ENCODE assay signal across 32 cellular contexts in the genomic region with DNA sequence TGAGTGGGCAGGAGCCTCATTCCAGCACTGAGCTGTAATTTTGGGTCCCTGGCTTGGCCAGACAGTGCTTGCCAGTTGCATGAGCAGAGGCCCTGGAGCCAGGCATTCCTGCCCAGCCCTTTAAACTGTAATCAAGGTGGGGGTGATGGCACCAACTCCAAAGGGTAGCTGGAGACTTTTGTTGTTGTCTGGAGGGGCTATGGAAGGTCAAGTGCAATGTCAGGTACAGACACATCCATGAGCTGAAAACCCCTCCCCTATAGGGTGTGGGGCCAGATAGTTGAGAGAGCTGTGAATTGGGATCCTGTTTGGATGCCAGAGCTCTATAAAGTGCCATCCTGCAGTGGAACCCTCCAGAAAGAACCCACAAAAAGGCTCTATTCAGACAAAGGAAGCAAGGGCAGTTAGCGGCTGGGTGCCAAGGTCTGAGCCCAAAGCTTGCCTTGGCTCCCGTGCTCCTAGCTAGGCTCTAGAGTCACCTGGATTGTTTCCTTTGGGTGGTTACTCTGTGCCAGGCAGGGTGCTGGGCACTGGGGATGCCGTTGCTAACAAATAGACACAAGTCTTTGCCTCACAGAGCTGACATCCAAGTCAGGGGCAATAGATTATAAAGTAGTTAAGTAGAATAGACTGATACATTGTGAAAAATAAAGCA.
"Had no signal": no experiment of that assay in that cellular context is flagged by ENCODE, and none has a peak within 500 bp of the region (broad histone marks: within the 10 kb centered on the region; RNA-seq: fewer than 3 reads in every experiment).

No MANE protein-coding gene starts in this region.

- H3K27ac ChIP-seq: ascending aorta, brain microvascular endothelial cell, coronary artery, dorsolateral prefrontal cortex, foreskin keratinocyte, gastrocnemius medialis, heart left ventricle, VCaP had no signal

- H3K9me3 ChIP-seq: ascending aorta, gastrocnemius medialis, heart left ventricle had no signal

- H3K27ac Mint-ChIP-seq: activated CD4-positive, alpha-beta memory T cell treated with anti-CD3 and anti-CD28 coated beads for 36 hours; activated naive CD4-positive, alpha-beta T cell treated with anti-CD3 and anti-CD28 coated beads, Interleukin-2, amount 10 ng/mL, durations not matched to agents 7 days and 5 days; activated naive CD8-positive, alpha-beta T cell treated with anti-CD3 and anti-CD28 coated beads, Interleukin-2, amount 10 ng/mL, durations not matched to agents 7 days and 5 days; activated T-cell treated with anti-CD3 and anti-CD28 coated beads, Interleukin-2, amount 50 U/mL, for 24 hours; activated T-cell treated with anti-CD3 and anti-CD28 coated beads, Interleukin-2, amount 50 U/mL, for 72 hours; dendritic cell treated with granulocyte-macrophage colony-stimulating factor and Interleukin-4, amounts not matched to agents 40 ng/mL and 50 ng/mL, for 4 days; endodermal cell; T-helper 17 cell; T-helper 2 cell treated with Interferon-gamma antibody and Interleukin-4, amounts not matched to agents 5 μg/mL and 100 μg/mL, for 36 hours; WTC11 had no signal

- DNase-seq: activated CD4-positive, alpha-beta memory T cell treated with anti-CD3 and anti-CD28 coated beads for 36 hours; activated CD4-positive, alpha-beta T cell treated with anti-CD3 and anti-CD28 coated beads for 1 hour; activated CD4-positive, alpha-beta T cell treated with anti-CD3 and anti-CD28 coated beads for 4 hours; activated CD4-positive, alpha-beta T cell treated with anti-CD3 and anti-CD28 coated beads, Interleukin-2, amount 50 U/mL, for 1 hour; activated CD8-positive, alpha-beta memory T cell treated with anti-CD3 and anti-CD28 coated beads, Interleukin-2, amount 50 U/mL, for 48 hours; activated gamma-delta T cell; activated naive CD4-positive, alpha-beta T cell; activated naive CD4-positive, alpha-beta T cell treated with anti-CD3 and anti-CD28 coated beads, Interleukin-2, amount 10 ng/mL, durations not matched to agents 7 days and 5 days; activated naive CD8-positive, alpha-beta T cell treated with anti-CD3 and anti-CD28 coated beads, Interleukin-2, amount 10 ng/mL, durations not matched to agents 7 days and 5 days; activated T-cell treated with anti-CD3 and anti-CD28 coated beads for 4 hours; activated T-cell treated with anti-CD3 and anti-CD28 coated beads, Interleukin-2, amount 50 U/mL, for 24 hours; activated T-cell treated with anti-CD3 and anti-CD28 coated beads, Interleukin-2, amount 50 U/mL, for 72 hours; brain microvascular endothelial cell; dorsolateral prefrontal cortex; effector memory CD4-positive, alpha-beta T cell; foreskin keratinocyte; gastrocnemius medialis; glutamatergic neuron; heart left ventricle; T-helper 1 cell; T-helper 17 cell; T1000 had no signal

- H3K27me3 Mint-ChIP-seq: activated CD4-positive, alpha-beta memory T cell treated with anti-CD3 and anti-CD28 coated beads for 36 hours; dendritic cell treated with granulocyte-macrophage colony-stimulating factor and Interleukin-4, amounts not matched to agents 40 ng/mL and 50 ng/mL, for 4 days had no signal

- H3K4me1 ChIP-seq: foreskin keratinocyte had no signal

- H3K36me3 Mint-ChIP-seq: activated CD4-positive, alpha-beta memory T cell treated with anti-CD3 and anti-CD28 coated beads for 36 hours; activated naive CD4-positive, alpha-beta T cell treated with anti-CD3 and anti-CD28 coated beads, Interleukin-2, amount 10 ng/mL, durations not matched to agents 7 days and 5 days; activated naive CD4-positive, alpha-beta T cell treated with anti-CD3 and anti-CD28 coated beads, Interleukin-2, amount 50 U/mL, for 72 hours; activated naive CD8-positive, alpha-beta T cell treated with anti-CD3 and anti-CD28 coated beads, Interleukin-2, amount 10 ng/mL, durations not matched to agents 7 days and 5 days; WTC11 had no signal

- H3K27me3 ChIP-seq: ascending aorta, brain microvascular endothelial cell, foreskin keratinocyte, gastrocnemius medialis had no signal

- H3K36me3 ChIP-seq: ascending aorta, brain microvascular endothelial cell, gastrocnemius medialis, heart left ventricle had no signal

- H3K4me3 ChIP-seq: ascending aorta, coronary artery, dorsolateral prefrontal cortex, gastrocnemius medialis, heart left ventricle had no signal

- H3K4me1 Mint-ChIP-seq: activated naive CD4-positive, alpha-beta T cell treated with anti-CD3 and anti-CD28 coated beads, Interleukin-2, amount 10 ng/mL, durations not matched to agents 7 days and 5 days; central memory CD8-positive, alpha-beta T cell had no signal

- ATAC-seq: activated naive CD4-positive, alpha-beta T cell treated with anti-CD3 and anti-CD28 coated beads, Interleukin-2, amount 50 U/mL, for 72 hours; activated T-cell treated with anti-CD3 and anti-CD28 coated beads, Interleukin-2, amount 50 U/mL, for 72 hours; esophagus mucosa; foreskin keratinocyte; gastrocnemius medialis; heart left ventricle; T-helper 17 cell; WTC11 had no signal

- H3K9me3 Mint-ChIP-seq: activated CD4-positive, alpha-beta memory T cell treated with anti-CD3 and anti-CD28 coated beads for 36 hours; activated naive CD4-positive, alpha-beta T cell treated with anti-CD3 and anti-CD28 coated beads, Interleukin-2, amount 10 ng/mL, durations not matched to agents 7 days and 5 days; activated naive CD4-positive, alpha-beta T cell treated with anti-CD3 and anti-CD28 coated beads, Interleukin-2, amount 50 U/mL, for 72 hours; activated naive CD8-positive, alpha-beta T cell treated with anti-CD3 and anti-CD28 coated beads, Interleukin-2, amount 10 ng/mL, durations not matched to agents 7 days and 5 days; activated T-cell treated with anti-CD3 and anti-CD28 coated beads, Interleukin-2, amount 50 U/mL, for 24 hours; activated T-cell treated with anti-CD3 and anti-CD28 coated beads, Interleukin-2, amount 50 U/mL, for 72 hours; central memory CD8-positive, alpha-beta T cell; dendritic cell treated with granulocyte-macrophage colony-stimulating factor and Interleukin-4, amounts not matched to agents 40 ng/mL and 50 ng/mL, for 4 days; T-helper 2 cell treated with Interferon-gamma antibody and Interleukin-4, amounts not matched to agents 5 μg/mL and 100 μg/mL, for 36 hours; WTC11 had no signal

- H3K4me3 Mint-ChIP-seq: activated CD4-positive, alpha-beta memory T cell treated with anti-CD3 and anti-CD28 coated beads for 36 hours; activated naive CD4-positive, alpha-beta T cell treated with anti-CD3 and anti-CD28 coated beads, Interleukin-2, amount 10 ng/mL, durations not matched to agents 7 days and 5 days; activated naive CD8-positive, alpha-beta T cell treated with anti-CD3 and anti-CD28 coated beads, Interleukin-2, amount 10 ng/mL, durations not matched to agents 7 days and 5 days; activated T-cell treated with anti-CD3 and anti-CD28 coated beads, Interleukin-2, amount 50 U/mL, for 24 hours; activated T-cell treated with anti-CD3 and anti-CD28 coated beads, Interleukin-2, amount 50 U/mL, for 72 hours; central memory CD8-positive, alpha-beta T cell; dendritic cell treated with granulocyte-macrophage colony-stimulating factor and Interleukin-4, amounts not matched to agents 40 ng/mL and 50 ng/mL, for 4 days; endodermal cell; T-helper 17 cell; T-helper 2 cell treated with Interferon-gamma antibody and Interleukin-4, amounts not matched to agents 5 μg/mL and 100 μg/mL, for 36 hours; WTC11 had no signal
